8 cellular contexts compared by ENCODE assay signal in the genomic region with DNA sequence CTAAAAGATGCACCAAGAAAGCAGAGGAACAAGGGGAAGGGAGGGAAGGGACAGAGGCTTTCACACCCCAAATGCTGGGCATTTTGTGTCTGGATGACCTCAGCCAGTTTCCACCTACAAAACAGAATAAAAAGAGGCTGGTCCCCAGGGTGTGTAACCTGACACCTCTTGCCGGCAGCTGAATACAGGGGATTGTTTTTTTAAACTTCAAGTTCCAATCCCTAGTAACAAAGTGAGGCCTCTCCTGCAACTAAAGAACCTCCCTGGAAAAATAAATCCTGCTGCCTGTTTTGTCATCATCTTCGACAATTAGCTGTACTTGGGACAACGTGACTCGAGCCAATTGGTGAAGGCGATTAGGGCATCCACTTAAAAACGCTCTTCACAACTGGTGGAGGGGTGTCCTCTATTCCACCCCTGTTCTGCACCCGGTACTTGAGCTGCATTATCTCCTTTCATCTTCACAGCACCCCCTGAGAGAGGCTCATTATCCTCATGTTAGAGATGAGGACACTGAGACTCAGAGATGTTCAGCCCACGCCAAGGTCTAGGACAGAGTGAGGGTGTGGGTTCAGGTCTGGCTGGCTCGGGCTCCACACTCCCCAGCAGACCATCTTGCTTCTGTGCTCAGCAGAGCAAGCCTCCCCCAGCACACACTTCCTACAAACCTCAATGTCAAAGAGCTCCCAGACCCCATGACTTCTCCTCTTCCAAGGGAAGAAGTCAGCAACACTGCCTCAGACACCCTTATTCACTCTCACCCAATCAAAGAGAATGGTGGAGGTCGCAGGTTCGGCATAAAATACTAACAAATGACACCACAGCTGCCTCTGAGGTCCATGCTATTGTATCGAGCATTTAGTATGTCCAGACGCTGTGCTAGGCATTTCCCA. TPM values are rescaled to one million over a fixed set of nuclear protein-coding genes. Genes with fewer than 3 reads are reported as not detected.
DNase-seq lines count a peak whose midpoint lies in the region; ATAC-seq, FAIRE-seq and TF ChIP-seq lines count a peak whose summit lies in the region.

No MANE protein-coding gene starts in this region.

- no peak for FAIRE-seq in GM19239 (lab: Jason Lieb, UNC)

- peaks cover 48% of the 10 kb centered on the region for H3K36me3 Mint-ChIP-seq in activated CD4-positive, alpha-beta memory T cell treated with anti-CD3 and anti-CD28 coated beads for 36 hours

- peak overlapping the region; percentile 87 for H3K27ac Mint-ChIP-seq in activated CD4-positive, alpha-beta memory T cell treated with anti-CD3 and anti-CD28 coated beads for 36 hours

- CTCF ChIA-PET in activated CD4-positive, alpha-beta memory T cell treated with anti-CD3 and anti-CD28 coated beads for 36 hours (lab: Charles Lee), result interaction anchor here (1.5 kb wide), 1 partner anchor 104 kb away, joined by 4 read pairs; no protein-coding TSS in a partner anchor

- ATAC-seq in heart right ventricle (peak in 7 of 8 donors; percentile 44 to 76 (median 70)), HG03460 (IDR thresholded peaks at IDR 0.05; ENCODE audit: unreplicated experiment) (no peak)
- peak; percentile 26 for ATAC-seq in stimulated activated naive CD8-positive, alpha-beta T cell treated with anti-CD3 and anti-CD28 coated beads, Interleukin-15, Interleukin-2, amounts not matched to agents 100 U/mL and 50 U/mL, for 24 hours

- peak overlapping the region in 2 of 10 donors; percentile 4 for H3K4me3 ChIP-seq in heart right ventricle

- H3K36me3 ChIP-seq in heart right ventricle, result peaks cover 0 to 52% (median 0%) of the 10 kb centered on the region in 9 donors

- TF ChIP-seq CTCF in heart right ventricle (IDR thresholded peaks at IDR 0.05), result no peak

- H3K27me3 Mint-ChIP-seq in activated CD4-positive, alpha-beta memory T cell treated with anti-CD3 and anti-CD28 coated beads for 36 hours, result no peaks in the 10 kb centered on the region

- peak overlapping the region; percentile 77 for H3K4me3 Mint-ChIP-seq in activated CD4-positive, alpha-beta memory T cell treated with anti-CD3 and anti-CD28 coated beads for 36 hours

- intact Hi-C loops in activated CD4-positive, alpha-beta memory T cell treated with anti-CD3 and anti-CD28 coated beads for 36 hours (cut with micrococcal nuclease), result loop anchor here (1.0 kb wide), 1 partner anchor 12 kb away; no protein-coding TSS in a partner anchor
- intact Hi-C loops in heart right ventricle (cut with DNase I), result no loop called here

- peak; percentile 85 for DNase-seq in ELF-1 (ENCODE audit: low read depth, low spot score)
- peak; percentile 84 for DNase-seq in NCI-H128 (lab: John Stamatoyannopoulos, UW; ENCODE audit: unreplicated experiment)
- DNase-seq in activated CD4-positive, alpha-beta memory T cell treated with anti-CD3 and anti-CD28 coated beads for 36 hours, result no peak
- peak in 1 of 2 donors; percentile 71 for DNase-seq in heart right ventricle
- no peak for DNase-seq in stimulated activated naive CD8-positive, alpha-beta T cell treated with anti-CD3 and anti-CD28 coated beads, Interleukin-15, Interleukin-2, amounts not matched to agents 100 U/mL and 50 U/mL, for 24 hours
- DNase-seq in GM19239 (ENCODE audit: insufficient read length, low spot score), result no peak
- no peak for DNase-seq in amygdala (lab: John Stamatoyannopoulos, UW)

- H3K9me3 Mint-ChIP-seq in activated CD4-positive, alpha-beta memory T cell treated with anti-CD3 and anti-CD28 coated beads for 36 hours, result no peaks in the 10 kb centered on the region

- peaks cover 88% of the 10 kb centered on the region for H3K4me1 Mint-ChIP-seq in activated CD4-positive, alpha-beta memory T cell treated with anti-CD3 and anti-CD28 coated beads for 36 hours (ENCODE audit: low read depth)

- 36 to 41% methylated on average over 13 of the region's 13 CpGs for WGBS in heart right ventricle, 2 donors

- no peaks in the 10 kb centered on the region for H3K9me3 ChIP-seq in heart right ventricle

- POLR2A ChIA-PET in activated CD4-positive, alpha-beta memory T cell treated with anti-CD3 and anti-CD28 coated beads for 36 hours (lab: Charles Lee), result interaction anchor here (0.9 to 2.3 kb wide), 6 partner anchors 9 to 316 kb away, joined by 3 to 7 read pairs (median 4); partner anchors contain the start of gene PARP1

- H3K4me1 ChIP-seq in heart right ventricle, result peaks cover 13 to 85% (median 69%) of the 10 kb centered on the region in 9 donors

- peak overlapping the region in 9 of 10 donors; percentile 17 to 65 (median 53) for H3K27ac ChIP-seq in heart right ventricle

- H3K27me3 ChIP-seq in heart right ventricle, result no peaks in the 10 kb centered on the region

RNA-seq across cellular contexts. Expression of gene ITPKB, which starts 15.2 kb away (rescaled TPM):
- total RNA-seq in activated CD4-positive, alpha-beta memory T cell treated with anti-CD3 and anti-CD28 coated beads for 36 hours, result 10 to 100 TPM; 37.5 to 38.5 TPM
- 10 to 100 TPM; 12.1 to 30.5 (median 16.6) TPM for total RNA-seq in heart right ventricle
- polyA plus RNA-seq in heart right ventricle, result 10 to 100 TPM in 1 of 2 donors, 1 to 10 TPM in 1; 4.5 to 17.0 TPM

Comparison
In these comparisons a context has a peak if more than half of its experiments do, and no peak if none do; other contexts are left out.
1. DNase-seq: peak in ELF-1 (single experiment) and NCI-H128 (single experiment); none in activated CD4-positive, alpha-beta memory T cell treated with anti-CD3 and anti-CD28 coated beads for 36 hours (single experiment), stimulated activated naive CD8-positive, alpha-beta T cell treated with anti-CD3 and anti-CD28 coated beads, Interleukin-15, Interleukin-2, amounts not matched to agents 100 U/mL and 50 U/mL, for 24 hours (single experiment), GM19239 (single experiment) and amygdala (0 of 56).